Comparison of ENCODE assay signal across 1 cellular context in genomic region chr19:7944177-7944761, GRCh38.
TF ChIP-seq lines count a peak whose summit lies in the region.

No MANE protein-coding gene starts in this region.

TF ChIP-seq in HepG2, 621 proteins besides CTCF, POLR2A, EP300 and RAD21 (continued from another document and continues in another):
- TF ChIP-seq TCF12 (IDR thresholded peaks at IDR 0.05) (no peak), TCF12 (CRISPR knock-in tag; IDR thresholded peaks at IDR 0.05) (no peak), ZNF431 (CRISPR knock-in tag; IDR thresholded peaks at IDR 0.05; ENCODE audit: borderline replicate concordance, low read depth) (no peak), POLR2G (IDR thresholded peaks at IDR 0.05; ENCODE audit: low read depth, low read length) (no peak), SOX13 (IDR thresholded peaks at IDR 0.05) (no peak), SOX13 (CRISPR knock-in tag; conservative IDR thresholded peaks at IDR 0.05 in 1 of 2, IDR thresholded peaks at IDR 0.05 in 1 of 2) (no peak; a peak in 1 of 4 replicates), TRIM24 (CRISPR knock-in tag; IDR thresholded peaks at IDR 0.05) (no peak), PAX8 (CRISPR knock-in tag; IDR thresholded peaks at IDR 0.05; ENCODE audit: borderline replicate concordance) (no peak), ZNF792 (CRISPR knock-in tag; IDR thresholded peaks at IDR 0.05) (no peak), ZBTB14 (CRISPR knock-in tag; IDR thresholded peaks at IDR 0.05) (no peak), MEIS1 (CRISPR knock-in tag; IDR thresholded peaks at IDR 0.05; ENCODE audit: borderline replicate concordance) (no peak), BCL3 (CRISPR knock-in tag; IDR thresholded peaks at IDR 0.05) (no peak), ARID5B (CRISPR knock-in tag; IDR thresholded peaks at IDR 0.05) (no peak), ZSCAN29 (CRISPR knock-in tag; conservative IDR thresholded peaks at IDR 0.05) (no peak), ATF1 (CRISPR knock-in tag; IDR thresholded peaks at IDR 0.05) (no peak), RFXAP (CRISPR knock-in tag; IDR thresholded peaks at IDR 0.05; ENCODE audit: borderline replicate concordance) (no peak), CSRNP1 (CRISPR knock-in tag; IDR thresholded peaks at IDR 0.05) (no peak), ZNF597 (CRISPR knock-in tag; IDR thresholded peaks at IDR 0.05) (no peak), MAFG (CRISPR knock-in tag; IDR thresholded peaks at IDR 0.05) (no peak), ZNF83 (CRISPR knock-in tag; IDR thresholded peaks at IDR 0.05; ENCODE audit: borderline replicate concordance) (no peak), ARNT (IDR thresholded peaks at IDR 0.05) (no peak), PCBP1 (IDR thresholded peaks at IDR 0.05; ENCODE audit: borderline replicate concordance, low read depth, low read length) (no peak), CBX1 (IDR thresholded peaks at IDR 0.05; ENCODE audit: low read depth) (no peak), KMT2B (CRISPR knock-in tag; IDR thresholded peaks at IDR 0.05) (0 out of 2 replicates have a peak, but pooled peaks have one; percentile 3), HOMEZ (CRISPR knock-in tag; IDR thresholded peaks at IDR 0.05; ENCODE audit: low read depth) (no peak), HMGXB4 (CRISPR knock-in tag; IDR thresholded peaks at IDR 0.05; ENCODE audit: borderline replicate concordance in 1 of 2, low read depth in 1 of 2) (peak in 1 of 2 experiments; percentile 43; a peak in 1 of 4 replicates), MTF2 (CRISPR knock-in tag; IDR thresholded peaks at IDR 0.05; ENCODE audit: borderline replicate concordance) (no peak), RNF219 (CRISPR knock-in tag; IDR thresholded peaks at IDR 0.05) (0 out of 2 replicates have a peak, but pooled peaks have one; percentile 25), FOXM1 (CRISPR knock-in tag; IDR thresholded peaks at IDR 0.05) (no peak), ZBTB3 (CRISPR knock-in tag; IDR thresholded peaks at IDR 0.05; ENCODE audit: borderline replicate concordance, low read depth) (no peak), ZBED4 (CRISPR knock-in tag; IDR thresholded peaks at IDR 0.05; ENCODE audit: borderline replicate concordance) (no peak), PRDM4 (CRISPR knock-in tag; IDR thresholded peaks at IDR 0.05; ENCODE audit: borderline replicate concordance) (0 out of 2 replicates have a peak, but pooled peaks have one; percentile 63), ZSCAN5A (CRISPR knock-in tag; IDR thresholded peaks at IDR 0.05; ENCODE audit: borderline replicate concordance) (no peak)
